17 cellular contexts compared by ENCODE assay signal in genomic region chr7:34041716-34042115, GRCh38.
A peak's percentile ranks its signal among the peaks of the same experiment; 100 is the strongest.
DNase-seq lines count a peak whose midpoint lies in the region; ATAC-seq, FAIRE-seq and TF ChIP-seq lines count a peak whose summit lies in the region.
"Had no signal": no experiment of that assay in that cellular context is flagged by ENCODE, and none has a peak within 500 bp of the region (broad histone marks: within the 10 kb centered on the region; RNA-seq: fewer than 3 reads in every experiment).

No MANE protein-coding gene starts in this region.

- no peak overlapping the region for H2BK120ac ChIP-seq in trophoblast cell (ENCODE audit: insufficient read depth, low read length, poor library complexity)

- H3K4me2 ChIP-seq in astrocyte (ENCODE audit: low read length), result no peak overlapping the region
- H3K4me2 ChIP-seq in trophoblast cell (ENCODE audit: low read length), result no peak overlapping the region
- H3K4me2 ChIP-seq: GM23338 had no signal

- no peak overlapping the region for H3K4me3 ChIP-seq in astrocyte (ENCODE audit: insufficient read depth, low read depth, low read length)
- H3K4me3 ChIP-seq in upper lobe of left lung, result no peak overlapping the region
- no peak overlapping the region for H3K4me3 ChIP-seq in trophoblast cell (ENCODE audit: low read depth, low read length)
- H3K4me3 ChIP-seq: GM12878, GM23338 had no signal

- no peak overlapping the region for H3K4me3 Mint-ChIP-seq in astrocyte (ENCODE audit: unreplicated experiment)
- H3K4me3 Mint-ChIP-seq in stimulated activated effector memory CD8-positive, alpha-beta T cell treated with anti-CD3 and anti-CD28 coated beads, Interleukin-12 subunit alpha, Interleukin-12 subunit beta, amount 100 ng/mL, for 72 hours, result no peak overlapping the region
- H3K4me3 Mint-ChIP-seq: GM23338 had no signal

- no peaks in the 10 kb centered on the region for H3K36me3 Mint-ChIP-seq in astrocyte (ENCODE audit: low read depth, unreplicated experiment)
- no peaks in the 10 kb centered on the region for H3K36me3 Mint-ChIP-seq in stimulated activated effector memory CD8-positive, alpha-beta T cell treated with anti-CD3 and anti-CD28 coated beads, Interleukin-12 subunit alpha, Interleukin-12 subunit beta, amount 100 ng/mL, for 72 hours

- H3K36me3 ChIP-seq in astrocyte (ENCODE audit: insufficient read depth, low read length), result no peaks in the 10 kb centered on the region
- no peaks in the 10 kb centered on the region for H3K36me3 ChIP-seq in upper lobe of left lung
- no peaks in the 10 kb centered on the region for H3K36me3 ChIP-seq in trophoblast cell (ENCODE audit: control insufficient read depth in 1 of 2, insufficient read depth in 2 of 2, low read length in 2 of 2)

- H3K4me1 ChIP-seq in astrocyte (ENCODE audit: insufficient read depth, low read length), result no peaks in the 10 kb centered on the region
- peaks cover 0 to 11% (median 5%) of the 10 kb centered on the region in 4 donors for H3K4me1 ChIP-seq in upper lobe of left lung
- H3K4me1 ChIP-seq in trophoblast cell (ENCODE audit: control insufficient read depth in 1 of 2, insufficient read depth in 2 of 2, low read length in 2 of 2), result no peaks in the 10 kb centered on the region

- no peak overlapping the region for H3K9ac ChIP-seq in astrocyte (ENCODE audit: low read length)
- no peak overlapping the region for H3K9ac ChIP-seq in trophoblast cell (ENCODE audit: low read length)

- no peak overlapping the region for H3K4ac ChIP-seq in trophoblast cell (ENCODE audit: low read depth, low read length)

- no peak overlapping the region for H4K91ac ChIP-seq in trophoblast cell (ENCODE audit: low read depth, low read length)

- H3K27me3 ChIP-seq in astrocyte (ENCODE audit: insufficient read depth, low read length) (no peaks in the 10 kb centered on the region), upper lobe of left lung (no peaks in the 10 kb centered on the region), trophoblast cell (ENCODE audit: insufficient read depth, low read length) (no peaks in the 10 kb centered on the region)

- peak; percentile 59 for DNase-seq in AG08395 (ENCODE audit: low spot score)
- peak; percentile 24 for DNase-seq in HCEC 1CT
- peak; percentile 55 for DNase-seq in astrocyte (ENCODE audit: low read depth)
- peak; percentile 57 for DNase-seq in inferior parietal cortex (ENCODE audit: extremely low spot score)
- DNase-seq in upper lobe of left lung, result no peak
- DNase-seq in trophoblast cell, result no peak
- no peak for DNase-seq in occipital lobe (lab: John Stamatoyannopoulos, UW)
- no peak for DNase-seq in stimulated activated effector memory CD8-positive, alpha-beta T cell treated with anti-CD3 and anti-CD28 coated beads, Interleukin-12 subunit alpha, Interleukin-12 subunit beta, amount 100 ng/mL, for 72 hours (ENCODE audit: low spot score in 2 of 2)
- DNase-seq: AML-193, KG1, NCI-H1048, NCI-H2081 treated with DMSO at 0.1 percent for 48 hours, NCI-H524 had no signal

- H3K79me2 ChIP-seq in astrocyte (ENCODE audit: insufficient read depth, low read length) (no peaks in the 10 kb centered on the region), trophoblast cell (ENCODE audit: control insufficient read depth, insufficient read depth, low read length, poor library complexity) (no peaks in the 10 kb centered on the region)

- TF ChIP-seq EP300 in upper lobe of left lung (IDR thresholded peaks at IDR 0.05), result no peak

- H2BK12ac ChIP-seq in trophoblast cell (ENCODE audit: low read length), result no peak overlapping the region

- no peaks in the 10 kb centered on the region for H3K27me3 Mint-ChIP-seq in astrocyte (ENCODE audit: low read depth, unreplicated experiment)

- no peak for ATAC-seq in upper lobe of left lung (ENCODE audit: low FRiP score in 2 of 2)
- no peak for ATAC-seq in stimulated activated effector memory CD8-positive, alpha-beta T cell treated with anti-CD3 and anti-CD28 coated beads, Interleukin-12 subunit alpha, Interleukin-12 subunit beta, amount 100 ng/mL, for 72 hours
- ATAC-seq: GM12878, GM23338 had no signal

- no peak overlapping the region for H2AFZ ChIP-seq in astrocyte (ENCODE audit: low read depth, low read length)
- H2AFZ ChIP-seq in trophoblast cell (ENCODE audit: insufficient read depth, low read length, poor library complexity), result no peak overlapping the region
- H2AFZ ChIP-seq: GM23338 had no signal

- H3K14ac ChIP-seq in trophoblast cell (ENCODE audit: low read length), result no peak overlapping the region

- H3K18ac ChIP-seq in trophoblast cell (ENCODE audit: low read length), result no peak overlapping the region

- H3K9me3 ChIP-seq in astrocyte (ENCODE audit: insufficient read depth, low read depth, low read length), result no peaks in the 10 kb centered on the region
- no peaks in the 10 kb centered on the region for H3K9me3 ChIP-seq in upper lobe of left lung
- no peaks in the 10 kb centered on the region for H3K9me3 ChIP-seq in trophoblast cell (ENCODE audit: insufficient read depth, low read depth, low read length)

- no peak overlapping the region for H4K8ac ChIP-seq in trophoblast cell (ENCODE audit: low read depth, low read length)

- H4K12ac ChIP-seq in trophoblast cell (ENCODE audit: low read depth, low read length), result no peak overlapping the region

- H4K20me1 ChIP-seq in astrocyte (ENCODE audit: insufficient read depth, low read length), result no peaks in the 10 kb centered on the region

- H3K9me3 Mint-ChIP-seq in astrocyte (ENCODE audit: unreplicated experiment), result no peaks in the 10 kb centered on the region
- H3K9me3 Mint-ChIP-seq in stimulated activated effector memory CD8-positive, alpha-beta T cell treated with anti-CD3 and anti-CD28 coated beads, Interleukin-12 subunit alpha, Interleukin-12 subunit beta, amount 100 ng/mL, for 72 hours, result no peaks in the 10 kb centered on the region
- H3K9me3 Mint-ChIP-seq: GM23338 had no signal

- H2AK5ac ChIP-seq in trophoblast cell (ENCODE audit: low read length), result no peak overlapping the region

- no peak overlapping the region for H2BK5ac ChIP-seq in trophoblast cell (ENCODE audit: low read depth, low read length, poor library complexity)

- H3K27ac ChIP-seq in astrocyte (ENCODE audit: low read depth, low read length), result no peak overlapping the region
- H3K27ac ChIP-seq in upper lobe of left lung, result no peak overlapping the region
- H3K27ac ChIP-seq in trophoblast cell (ENCODE audit: low read depth, low read length), result no peak overlapping the region

- peak; percentile 60 for FAIRE-seq in astrocyte (lab: Jason Lieb, UNC)
- FAIRE-seq: G401.6, GM12878, GM18507 had no signal

- no peaks in the 10 kb centered on the region for H3K79me1 ChIP-seq in trophoblast cell (ENCODE audit: low read length)

- no peak for TF ChIP-seq CTCF in astrocyte (IDR thresholded peaks at IDR 0.05; ENCODE audit: insufficient read depth, low read depth, low read length)
- no peak for TF ChIP-seq CTCF in upper lobe of left lung (IDR thresholded peaks at IDR 0.05)

- 93% methylated on average over 4 of the region's 4 CpGs for WGBS in upper lobe of left lung, 2 donors
- WGBS in trophoblast cell (ENCODE audit: extremely low coverage, insufficient coverage, insufficient read length), result no CpG with 5 or more reads among the region's 4 CpGs

- H3K4me1 Mint-ChIP-seq in astrocyte (ENCODE audit: low read depth, unreplicated experiment), result no peaks in the 10 kb centered on the region
- H3K4me1 Mint-ChIP-seq in stimulated activated effector memory CD8-positive, alpha-beta T cell treated with anti-CD3 and anti-CD28 coated beads, Interleukin-12 subunit alpha, Interleukin-12 subunit beta, amount 100 ng/mL, for 72 hours, result no peaks in the 10 kb centered on the region

- TF ChIP-seq POLR2A in upper lobe of left lung (IDR thresholded peaks at IDR 0.05), result no peak

- no peak overlapping the region for H3K23ac ChIP-seq in trophoblast cell (ENCODE audit: low read length)

- H3K27ac Mint-ChIP-seq in astrocyte (ENCODE audit: unreplicated experiment), result no peak overlapping the region
- no peak overlapping the region for H3K27ac Mint-ChIP-seq in stimulated activated effector memory CD8-positive, alpha-beta T cell treated with anti-CD3 and anti-CD28 coated beads, Interleukin-12 subunit alpha, Interleukin-12 subunit beta, amount 100 ng/mL, for 72 hours
- H3K27ac Mint-ChIP-seq: GM23338 had no signal

Comparison
In these comparisons a context has a peak if more than half of its experiments do, and no peak if none do; other contexts are left out.
1. DNase-seq: peak in AG08395 (single experiment), HCEC 1CT (single experiment), astrocyte (single experiment) and inferior parietal cortex (single experiment); none in upper lobe of left lung (0 of 2), trophoblast cell (0 of 2), occipital lobe (single experiment) and stimulated activated effector memory CD8-positive, alpha-beta T cell treated with anti-CD3 and anti-CD28 coated beads, Interleukin-12 subunit alpha, Interleukin-12 subunit beta, amount 100 ng/mL, for 72 hours (0 of 2).